Comparison of ENCODE assay signal across 17 cellular contexts in the genomic region with DNA sequence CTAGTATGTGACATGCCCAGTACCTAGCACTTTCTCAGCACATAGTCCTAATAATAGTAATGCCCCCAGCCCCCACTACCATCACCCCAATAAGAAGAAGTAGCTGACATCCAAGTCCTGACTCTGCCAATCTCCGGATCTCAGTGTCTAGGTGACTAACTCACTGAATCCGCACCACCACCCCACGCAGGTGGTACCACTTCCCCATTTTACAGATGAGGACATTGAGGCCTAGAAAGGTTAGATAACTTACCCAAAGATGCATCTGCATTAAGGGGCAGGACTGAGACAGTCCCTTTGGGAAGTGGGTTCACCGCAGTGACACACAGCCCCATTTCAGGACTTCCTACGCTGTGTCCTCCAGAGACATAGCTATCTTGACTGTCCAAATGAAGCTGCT.
DNase-seq lines count a peak whose midpoint lies in the region; ATAC-seq, FAIRE-seq and TF ChIP-seq lines count a peak whose summit lies in the region.
"Had no signal": no experiment of that assay in that cellular context is flagged by ENCODE, and none has a peak within 500 bp of the region (broad histone marks: within the 10 kb centered on the region; RNA-seq: fewer than 3 reads in every experiment).

No MANE protein-coding gene starts in this region.

- H4K20me1 ChIP-seq in BLaER1 = no peaks in the 10 kb centered on the region
- H4K20me1 ChIP-seq in OCI-LY3 (ENCODE audit: insufficient read depth, low read length) = no peaks in the 10 kb centered on the region
- H4K20me1 ChIP-seq in K562 (replicated peaks; ENCODE audit: control insufficient read depth, insufficient read depth, low read length) = no peaks in the 10 kb centered on the region

- no peak for ATAC-seq in K562
- ATAC-seq: HCT116 had no signal

- peak overlapping the region; percentile 47 for H3K4me2 ChIP-seq in BLaER1
- peak overlapping the region; percentile 31 for H3K4me2 ChIP-seq in OCI-LY3 (ENCODE audit: low read length)
- no peak overlapping the region for H3K4me2 ChIP-seq in K562 (ENCODE audit: insufficient read depth, low read length)

- no peak overlapping the region for H2AFZ ChIP-seq in OCI-LY3 (ENCODE audit: low read depth, low read length)
- no peak overlapping the region for H2AFZ ChIP-seq in K562 (ENCODE audit: low read depth, low read length)

- BruUV-seq in K562 (replicated peaks; lab: Mats Ljungman, UMichigan) = no TSS peak

- no peak overlapping the region for H3K4me3 ChIP-seq in BLaER1
- no peak overlapping the region; the same call in 1 of the 2 replicates for H3K4me3 ChIP-seq in OCI-LY3 (ENCODE audit: low read length)
- H3K4me3 ChIP-seq in K562 = no peak overlapping the region

- DNase-seq in GM12891 (ENCODE audit: insufficient read length, low spot score) = no peak
- no peak for DNase-seq in K562 (ENCODE audit: extremely low read depth in 1 of 4, low spot score in 3 of 4)
- no peak for DNase-seq in LoVo (ENCODE audit: low spot score)
- DNase-seq in GM20000 (ENCODE audit: low spot score) = no peak
- DNase-seq in effector CD8-positive, alpha-beta T cell (lab: John Stamatoyannopoulos, UW) = no peak
- DNase-seq: CD4-positive, alpha-beta T cell; DMS153; DMS79; GDM1; GOT3; H7; HFFc6; KG1 had no signal

- H3K79me2 ChIP-seq in OCI-LY3 (ENCODE audit: low read length) = no peaks in the 10 kb centered on the region
- no peaks in the 10 kb centered on the region for H3K79me2 ChIP-seq in K562 (ENCODE audit: control insufficient read depth, insufficient read depth, low read length)

- H3K9ac ChIP-seq in BLaER1 (no peak overlapping the region), OCI-LY3 (ENCODE audit: low read length) (no peak overlapping the region), K562 (ENCODE audit: insufficient read depth in 1 of 2, low read depth in 2 of 2, low read length in 2 of 2) (no peak overlapping the region)

- H3K36me3 ChIP-seq in BLaER1 = no peaks in the 10 kb centered on the region
- peaks cover 3% of the 10 kb centered on the region for H3K36me3 ChIP-seq in OCI-LY3 (replicated peaks; ENCODE audit: low read depth, low read length)
- H3K36me3 ChIP-seq in K562 (ENCODE audit: control insufficient read depth, insufficient read depth, low read length) = no peaks in the 10 kb centered on the region

- TF ChIP-seq EP300 in K562 (IDR thresholded peaks at IDR 0.05; ENCODE audit: low read length) = no peak

- in situ Hi-C loops in K562 (cut with MboI) = no loop called here

- TF ChIP-seq CTCF in OCI-LY3 (IDR thresholded peaks at IDR 0.05; ENCODE audit: low read depth, low read length) = no peak
- TF ChIP-seq CTCF in K562 (IDR thresholded peaks at IDR 0.05 in 2 of 3, conservative IDR thresholded peaks at IDR 0.05 in 1 of 3; ENCODE audit: insufficient read depth in 2 of 3, low read depth in 1 of 3, low read length in 3 of 3) = no peak
- TF ChIP-seq CTCF in GM20000 (IDR thresholded peaks at IDR 0.05; ENCODE audit: extremely low read depth, missing control alignments) = no peak

- 0% methylated on average over 5 of the region's 5 CpGs for WGBS in K562 (ENCODE audit: insufficient coverage, low coverage, missing lambda C conversion rate)

- POLR2A ChIA-PET in K562 (lab: Yijun Ruan, JAX) = no interaction called here

- H3K9me1 ChIP-seq in K562 (ENCODE audit: control insufficient read depth, insufficient read depth, low read length) = no peaks in the 10 kb centered on the region

- FAIRE-seq in GM12891 (lab: Jason Lieb, UNC) (no peak), K562 (lab: Jason Lieb, UNC) (no peak)

- peaks cover 34% of the 10 kb centered on the region for H3K4me1 ChIP-seq in BLaER1
- peaks cover 36% of the 10 kb centered on the region for H3K4me1 ChIP-seq in OCI-LY3 (ENCODE audit: low read length)
- H3K4me1 ChIP-seq in K562 (replicated peaks in 1 of 2; ENCODE audit: control insufficient read depth in 2 of 2, insufficient read depth in 2 of 2, low read length in 2 of 2) = 0 out of 5 replicates have a peak, but pooled peaks cover 0 to 3% of the 10 kb centered on the region in 2 experiments

- CTCF ChIA-PET in K562 (lab: Yijun Ruan, JAX; ENCODE audit: low intra/inter-chr PET ratio) = no interaction called here

- H3K27ac ChIP-seq in BLaER1 (no peak overlapping the region), OCI-LY3 (ENCODE audit: low read length) (peak overlapping the region; percentile 63), K562 (ENCODE audit: extremely low read depth, low read depth, low read length) (no peak overlapping the region)
- H3K27ac ChIP-seq: C4-2B had no signal

- no peak for TF ChIP-seq RAD21 in K562 (CRISPR knock-in tag; conservative IDR thresholded peaks at IDR 0.05 in 1 of 2, IDR thresholded peaks at IDR 0.05 in 1 of 2)

- TF ChIP-seq POLR2A in GM12891 (IDR thresholded peaks at IDR 0.05; ENCODE audit: low read depth, low read length) (no peak), K562 (conservative IDR thresholded peaks at IDR 0.05) (no peak)

- intact Hi-C loops in K562 (cut with micrococcal nuclease) = no loop called here

- no peaks in the 10 kb centered on the region for H3K9me3 ChIP-seq in BLaER1
- H3K9me3 ChIP-seq in OCI-LY3 (ENCODE audit: insufficient read depth, low read length) = no peaks in the 10 kb centered on the region
- no peaks in the 10 kb centered on the region for H3K9me3 ChIP-seq in K562 (replicated peaks; ENCODE audit: control insufficient read depth, insufficient read depth, low read depth, low read length)

- H3K27me3 ChIP-seq in BLaER1 (no peaks in the 10 kb centered on the region), OCI-LY3 (ENCODE audit: low read depth, low read length) (peaks cover 25% of the 10 kb centered on the region), K562 (ENCODE audit: control insufficient read depth in 2 of 2, insufficient read depth in 2 of 2, low read length in 2 of 2) (peaks cover 4 to 37% of the 10 kb centered on the region in 2 experiments; a peak in 3 of 5 replicates)

TF ChIP-seq in GM12891, 5 proteins besides CTCF, POLR2A, EP300 and RAD21:
- TF ChIP-seq POU2F2 (IDR thresholded peaks at IDR 0.05; ENCODE audit: low read depth, low read length) (no peak), SPI1 (IDR thresholded peaks at IDR 0.05; ENCODE audit: low read depth, low read length) (peak; percentile 54)

TF ChIP-seq in K562, 482 proteins besides CTCF, POLR2A, EP300 and RAD21:
- TF ChIP-seq MTA1 (IDR thresholded peaks at IDR 0.05; ENCODE audit: borderline replicate concordance) (no peak), SPI1 (IDR thresholded peaks at IDR 0.05; ENCODE audit: borderline replicate concordance, low read depth, low read length) (0 out of 2 replicates have a peak, but pooled peaks have one; percentile 30)
TF ChIP-seq in K562: peak in this region for 1.
